In the genomic region with DNA sequence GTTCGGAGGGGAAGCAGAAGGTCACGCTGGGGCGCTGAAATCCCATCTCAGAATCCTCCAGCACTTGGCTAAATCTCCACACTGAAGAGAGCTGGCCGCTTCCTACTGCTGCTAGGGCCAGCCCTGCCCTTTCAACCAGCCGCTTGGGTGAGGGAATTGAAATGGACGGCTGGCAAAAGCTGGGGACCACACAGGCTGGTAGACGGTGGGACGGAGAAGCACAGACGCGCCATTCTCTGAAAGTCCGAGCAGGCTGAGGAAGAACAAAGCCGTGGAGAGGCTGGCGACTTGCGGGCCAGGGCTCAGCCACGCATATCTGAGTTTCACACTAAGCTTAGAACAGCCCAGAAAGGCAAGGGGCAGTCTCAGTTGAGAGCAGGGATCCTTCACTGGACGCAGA, we compare ENCODE assay signal across 11 cellular contexts. TPM values are rescaled to one million over a fixed set of nuclear protein-coding genes. Genes with fewer than 3 reads are reported as not detected.
DNase-seq lines count a peak whose midpoint lies in the region; ATAC-seq and TF ChIP-seq lines count a peak whose summit lies in the region.
"Had no signal": no experiment of that assay in that cellular context is flagged by ENCODE, and none has a peak within 500 bp of the region (broad histone marks: within the 10 kb centered on the region; RNA-seq: fewer than 3 reads in every experiment).

No MANE protein-coding gene starts in this region.

- H3K27ac ChIP-seq in RWPE2 (ENCODE audit: poor library complexity, severe bottlenecking), result peak overlapping the region; percentile 99
- peak overlapping the region; percentile 84 to 97 (median 94) for H3K27ac ChIP-seq in sigmoid colon

- DNase-seq in Calu3, result no peak
- DNase-seq in RWPE2 (ENCODE audit: low spot score), result no peak
- DNase-seq in fibroblast of the aortic adventitia (ENCODE audit: low read depth), result no peak
- no peak for DNase-seq in sigmoid colon
- no peak for DNase-seq in cortex of kidney (lab: John Stamatoyannopoulos, UW)
- no peak for DNase-seq in OCI-M2 (lab: John Stamatoyannopoulos, UW; ENCODE audit: unreplicated experiment)
- DNase-seq: effector CD8-positive, alpha-beta T cell; NCI-H2171 treated with DMSO at 0.1 percent for 48 hours had no signal

- H3K4me3 Mint-ChIP-seq in Calu3 (ENCODE audit: low read depth, unreplicated experiment), result peak overlapping the region; percentile 98

- WGBS in sigmoid colon, 2 donors, result 84 to 89% methylated on average over 16 of the region's 16 CpGs

- no TSS peak for BruUV-seq in Calu3 (replicated peaks; lab: Mats Ljungman, UMichigan)

- H3K4me1 ChIP-seq in RWPE2 (ENCODE audit: insufficient read depth, poor library complexity, severe bottlenecking) (peaks cover 23% of the 10 kb centered on the region), sigmoid colon (peaks cover 0 to 85% (median 82%) of the 10 kb centered on the region in 4 donors)

- no peak overlapping the region for H3K4me3 ChIP-seq in RWPE2 (ENCODE audit: severe bottlenecking)
- peak overlapping the region; percentile 22 for H3K4me3 ChIP-seq in fibroblast of the aortic adventitia (ENCODE audit: low read depth, low read length)
- H3K4me3 ChIP-seq in sigmoid colon, result peak overlapping the region in 2 of 4 donors; percentile 61 to 89
- H3K4me3 ChIP-seq: lung had no signal

- intact Hi-C loops in Calu3 (cut with micrococcal nuclease; ENCODE audit: unreplicated experiment), result no loop called here
- intact Hi-C loops in sigmoid colon (cut with DNase I), result no loop called here

- no peak for TF ChIP-seq EP300 in sigmoid colon (IDR thresholded peaks at IDR 0.05)

- no peak overlapping the region for H3K27ac Mint-ChIP-seq in Calu3 (ENCODE audit: unreplicated experiment)

- ATAC-seq in RWPE2 (ENCODE audit: low read depth) (no peak), HG03097 (IDR thresholded peaks at IDR 0.05; ENCODE audit: low FRiP score, unreplicated experiment) (no peak), GM19395 (IDR thresholded peaks at IDR 0.05; ENCODE audit: unreplicated experiment) (no peak)

- H3K27me3 ChIP-seq in RWPE2 (ENCODE audit: insufficient read depth, poor library complexity, severe bottlenecking) (no peaks in the 10 kb centered on the region), sigmoid colon (no peaks in the 10 kb centered on the region)

- H3K4me1 Mint-ChIP-seq in Calu3 (ENCODE audit: low read depth, unreplicated experiment), result peaks cover 53% of the 10 kb centered on the region

- H3K9me3 Mint-ChIP-seq in Calu3 (ENCODE audit: low read depth, unreplicated experiment), result no peaks in the 10 kb centered on the region

- H3K36me3 ChIP-seq in RWPE2 (ENCODE audit: low read depth) (peaks cover 67% of the 10 kb centered on the region), sigmoid colon (peaks cover 5 to 22% (median 15%) of the 10 kb centered on the region in 4 donors)

- H3K9me3 ChIP-seq in RWPE2 (ENCODE audit: severe bottlenecking) (no peaks in the 10 kb centered on the region), sigmoid colon (no peaks in the 10 kb centered on the region)

- CTCF ChIA-PET in Calu3 (lab: Charles Lee), result interaction anchor here (0.7 to 1.4 kb wide), 3 partner anchors 13 to 91 kb away, joined by 3 to 6 read pairs (median 4); no protein-coding TSS in a partner anchor

- no peak for TF ChIP-seq POLR2A in sigmoid colon (IDR thresholded peaks at IDR 0.05)

- H3K36me3 Mint-ChIP-seq in Calu3 (ENCODE audit: insufficient read depth, unreplicated experiment), result peaks cover 84% of the 10 kb centered on the region

- TF ChIP-seq CTCF in Calu3 (IDR thresholded peaks at IDR 0.05; ENCODE audit: unreplicated experiment) (no peak), RWPE2 (IDR thresholded peaks at IDR 0.05; ENCODE audit: poor library complexity, severe bottlenecking) (no peak), fibroblast of the aortic adventitia (IDR thresholded peaks at IDR 0.05; ENCODE audit: insufficient read depth, low read length) (no peak), sigmoid colon (IDR thresholded peaks at IDR 0.05) (no peak)

- H3K27me3 Mint-ChIP-seq in Calu3 (ENCODE audit: unreplicated experiment), result no peaks in the 10 kb centered on the region

RNA-seq across cellular contexts. Expression of gene EHD1, which starts 3.6 kb away (rescaled TPM):
- total RNA-seq in Calu3 (2022), result 92.8 and 101 TPM in 2 replicates
- total RNA-seq in fibroblast of the aortic adventitia (ENCODE audit: low replicate concordance), result 68.1 and 113 TPM in 2 replicates
- total RNA-seq in sigmoid colon, result 10 to 100 TPM; 38.5 to 73.1 (median 44.1) TPM
- polyA plus RNA-seq in sigmoid colon, result 10 to 100 TPM; 27.0 to 54.0 (median 29.4) TPM

RNA-seq across cellular contexts. Expression of gene CDC42BPG, which starts 30.4 kb away (rescaled TPM):
- total RNA-seq in Calu3 (2022) (26.5 and 33.0 TPM in 2 replicates), fibroblast of the aortic adventitia (ENCODE audit: low replicate concordance) (0.08 and 0.09 TPM in 2 replicates), sigmoid colon (under 1 TPM in 3 of 4 donors, not detected in 1; 0.16 to 0.83 (median 0.36) TPM)
- polyA plus RNA-seq in sigmoid colon, result 10 to 100 TPM; 19.8 to 39.8 (median 20.8) TPM

RNA-seq across cellular contexts. Expression of gene ATG2A, which starts 42.2 kb away (rescaled TPM):
- total RNA-seq in Calu3 (2022) (29.6 and 35.8 TPM in 2 replicates), fibroblast of the aortic adventitia (ENCODE audit: low replicate concordance) (18.2 and 18.8 TPM in 2 replicates), sigmoid colon (10 to 100 TPM; 12.1 to 22.7 (median 14.4) TPM)
- polyA plus RNA-seq in sigmoid colon, result 10 to 100 TPM; 13.2 to 27.6 (median 19.4) TPM

RNA-seq across cellular contexts. Expression of gene PPP2R5B, which starts 49.6 kb away (rescaled TPM):
- 9.9 and 12.2 TPM in 2 replicates for total RNA-seq in Calu3 (2022)
- total RNA-seq in fibroblast of the aortic adventitia (ENCODE audit: low replicate concordance), result 7.9 and 9.3 TPM in 2 replicates
- total RNA-seq in sigmoid colon, result 10 to 100 TPM; 17.8 to 27.3 (median 21.3) TPM
- polyA plus RNA-seq in sigmoid colon, result 10 to 100 TPM; 15.6 to 23.4 (median 18.1) TPM

Comparison
In these comparisons a context has a peak if more than half of its experiments do, and no peak if none do; other contexts are left out.
1. RNA of gene CDC42BPG, which starts 30.4 kb away (total RNA-seq): 26.5 to 33.0 TPM in Calu3; 0.16 to 0.83 TPM in sigmoid colon and 0.08 to 0.09 TPM in fibroblast of the aortic adventitia; every median in the first group is over 10 times any median in the second.